Comparison of ENCODE assay signal across 10 cellular contexts in genomic region chr10:98790817-98791216, GRCh38.
DNase-seq lines count a peak whose midpoint lies in the region; ATAC-seq and TF ChIP-seq lines count a peak whose summit lies in the region.
"Had no signal": no experiment of that assay in that cellular context is flagged by ENCODE, and none has a peak within 500 bp of the region (broad histone marks: within the 10 kb centered on the region; RNA-seq: fewer than 3 reads in every experiment).

No MANE protein-coding gene starts in this region.

- DNase-seq in MCF 10A (ENCODE audit: unreplicated experiment) (peak; percentile 18), breast epithelium (ENCODE audit: low spot score in 2 of 2) (no peak), NCI-H526 treated with DMSO at 0.1 percent for 48 hours (lab: John Stamatoyannopoulos, UW) (peak; percentile 11), endothelial cell (ENCODE audit: low spot score) (no peak), transverse colon (no peak), stomach (no peak)
- DNase-seq in stimulated activated CD4-positive, alpha-beta T cell treated with anti-CD3 and anti-CD28 coated beads, Interleukin-15, amount 100 ng/mL, for 24 hours, result no peak
- DNase-seq: stimulated activated naive CD8-positive, alpha-beta T cell treated with anti-CD3 and anti-CD28 coated beads, Interleukin-15, amount 100 ng/mL, for 72 hours had no signal

- no peak for ATAC-seq in HG02884 (IDR thresholded peaks at IDR 0.05; ENCODE audit: unreplicated experiment)
- ATAC-seq: stimulated activated naive CD8-positive, alpha-beta T cell treated with anti-CD3 and anti-CD28 coated beads, Interleukin-15, amount 100 ng/mL, for 72 hours had no signal

- H3K27me3 ChIP-seq in breast epithelium (no peaks in the 10 kb centered on the region), transverse colon (no peaks in the 10 kb centered on the region), stomach (no peaks in the 10 kb centered on the region)

- POLR2A ChIA-PET in MCF 10A (lab: Yijun Ruan, JAX), result no interaction called here

- H3K27ac ChIP-seq in breast epithelium (no peak overlapping the region), transverse colon (no peak overlapping the region), stomach (no peak overlapping the region)

- H3K4me1 ChIP-seq in breast epithelium, result no peaks in the 10 kb centered on the region
- peaks cover 0 to 6% (median 2%) of the 10 kb centered on the region in 4 donors for H3K4me1 ChIP-seq in transverse colon
- peaks cover 0 to 7% (median 0%) of the 10 kb centered on the region in 4 donors for H3K4me1 ChIP-seq in stomach
- H3K4me1 ChIP-seq: HAP-1 had no signal

- no peaks in the 10 kb centered on the region for H3K36me3 ChIP-seq in breast epithelium
- no peaks in the 10 kb centered on the region for H3K36me3 ChIP-seq in transverse colon
- H3K36me3 ChIP-seq in stomach, result no peaks in the 10 kb centered on the region
- H3K36me3 ChIP-seq: HAP-1 had no signal

- no TSS peak for BruUV-seq in MCF 10A (replicated peaks; lab: Mats Ljungman, UMichigan)

- no peaks in the 10 kb centered on the region for H3K9me3 Mint-ChIP-seq in MCF 10A (ENCODE audit: unreplicated experiment)
- no peaks in the 10 kb centered on the region for H3K9me3 Mint-ChIP-seq in endothelial cell (ENCODE audit: unreplicated experiment)
- H3K9me3 Mint-ChIP-seq: stimulated activated naive CD8-positive, alpha-beta T cell treated with anti-CD3 and anti-CD28 coated beads, Interleukin-15, amount 100 ng/mL, for 72 hours had no signal

- TF ChIP-seq EP300 in transverse colon (IDR thresholded peaks at IDR 0.05; ENCODE audit: low read depth), result no peak
- TF ChIP-seq EP300 in stomach (IDR thresholded peaks at IDR 0.05), result no peak

- no peak for TF ChIP-seq POLR2A in breast epithelium (IDR thresholded peaks at IDR 0.05)
- no peak for TF ChIP-seq POLR2A in transverse colon (IDR thresholded peaks at IDR 0.05)
- TF ChIP-seq POLR2A in stomach (IDR thresholded peaks at IDR 0.05), result no peak

- intact Hi-C loops in MCF 10A (cut with micrococcal nuclease) (loop anchor here (5.0 kb wide), 4 partner anchors 251 to 581 kb away; no protein-coding TSS in a partner anchor), breast epithelium (cut with DNase I; ENCODE audit: low total_unique reads) (no loop called here), transverse colon (cut with DNase I; ENCODE audit: low total_unique reads) (no loop called here), stomach (cut with DNase I; ENCODE audit: low total_unique reads) (no loop called here)

- H3K4me3 Mint-ChIP-seq in MCF 10A (ENCODE audit: unreplicated experiment), result no peak overlapping the region
- H3K4me3 Mint-ChIP-seq in endothelial cell (ENCODE audit: unreplicated experiment), result no peak overlapping the region
- H3K4me3 Mint-ChIP-seq: stimulated activated naive CD8-positive, alpha-beta T cell treated with anti-CD3 and anti-CD28 coated beads, Interleukin-15, amount 100 ng/mL, for 72 hours had no signal

- H3K27me3 Mint-ChIP-seq in MCF 10A (ENCODE audit: insufficient read depth, unreplicated experiment), result peaks cover 22% of the 10 kb centered on the region
- no peaks in the 10 kb centered on the region for H3K27me3 Mint-ChIP-seq in endothelial cell (ENCODE audit: unreplicated experiment)
- H3K27me3 Mint-ChIP-seq: stimulated activated naive CD8-positive, alpha-beta T cell treated with anti-CD3 and anti-CD28 coated beads, Interleukin-15, amount 100 ng/mL, for 72 hours had no signal

- no peaks in the 10 kb centered on the region for H3K9me3 ChIP-seq in breast epithelium
- no peaks in the 10 kb centered on the region for H3K9me3 ChIP-seq in transverse colon
- no peaks in the 10 kb centered on the region for H3K9me3 ChIP-seq in stomach
- H3K9me3 ChIP-seq: HAP-1 had no signal

- H3K4me3 ChIP-seq in breast epithelium (no peak overlapping the region), transverse colon (no peak overlapping the region), stomach (no peak overlapping the region)
- H3K4me3 ChIP-seq: HAP-1 had no signal

- H3K27ac Mint-ChIP-seq in MCF 10A (ENCODE audit: low read depth, unreplicated experiment) (no peak overlapping the region), endothelial cell (ENCODE audit: unreplicated experiment) (no peak overlapping the region)
- H3K27ac Mint-ChIP-seq: stimulated activated naive CD8-positive, alpha-beta T cell treated with anti-CD3 and anti-CD28 coated beads, Interleukin-15, amount 100 ng/mL, for 72 hours had no signal

- no peaks in the 10 kb centered on the region for H3K36me3 Mint-ChIP-seq in MCF 10A (ENCODE audit: insufficient read depth, unreplicated experiment)
- H3K36me3 Mint-ChIP-seq in endothelial cell (ENCODE audit: low read depth, unreplicated experiment), result no peaks in the 10 kb centered on the region

- no peaks in the 10 kb centered on the region for H3K4me1 Mint-ChIP-seq in MCF 10A (ENCODE audit: insufficient read depth, unreplicated experiment)
- H3K4me1 Mint-ChIP-seq in endothelial cell (ENCODE audit: unreplicated experiment), result no peaks in the 10 kb centered on the region
- H3K4me1 Mint-ChIP-seq: stimulated activated naive CD8-positive, alpha-beta T cell treated with anti-CD3 and anti-CD28 coated beads, Interleukin-15, amount 100 ng/mL, for 72 hours had no signal

- peak; percentile 41 for TF ChIP-seq CTCF in MCF 10A (IDR thresholded peaks at IDR 0.05; ENCODE audit: unreplicated experiment)
- TF ChIP-seq CTCF in breast epithelium (IDR thresholded peaks at IDR 0.05), result peak in 1 of 3 donors; percentile 24
- peak; percentile 54 for TF ChIP-seq CTCF in endothelial cell (IDR thresholded peaks at IDR 0.05; ENCODE audit: unreplicated experiment)
- peak; percentile 29 to 55 (median 32) for TF ChIP-seq CTCF in transverse colon (IDR thresholded peaks at IDR 0.05)
- no peak for TF ChIP-seq CTCF in stomach (IDR thresholded peaks at IDR 0.05)

- CTCF ChIA-PET in MCF 10A (lab: Yijun Ruan, JAX), result no interaction called here

- in situ Hi-C loops in transverse colon (cut with MboI; ENCODE audit: low pct_ligation_motif_present in 1 of 4, low pct_unique_long_range_greater_than_20kb in 1 of 4, low sequenced_read_pairs in 3 of 4), result no loop called here

Comparison
In these comparisons a context has a peak if more than half of its experiments do, and no peak if none do; other contexts are left out.
1. DNase-seq: peak in MCF 10A (single experiment) and NCI-H526 treated with DMSO at 0.1 percent for 48 hours (single experiment); none in breast epithelium (0 of 2), endothelial cell (single experiment), transverse colon (single experiment), stimulated activated CD4-positive, alpha-beta T cell treated with anti-CD3 and anti-CD28 coated beads, Interleukin-15, amount 100 ng/mL, for 24 hours (single experiment) and stomach (single experiment).
2. CTCF ChIP-seq: peak in MCF 10A (single experiment), endothelial cell (single experiment) and transverse colon (5 of 5); none in stomach (0 of 7).